19 cellular contexts compared by ENCODE assay signal in the genomic region with DNA sequence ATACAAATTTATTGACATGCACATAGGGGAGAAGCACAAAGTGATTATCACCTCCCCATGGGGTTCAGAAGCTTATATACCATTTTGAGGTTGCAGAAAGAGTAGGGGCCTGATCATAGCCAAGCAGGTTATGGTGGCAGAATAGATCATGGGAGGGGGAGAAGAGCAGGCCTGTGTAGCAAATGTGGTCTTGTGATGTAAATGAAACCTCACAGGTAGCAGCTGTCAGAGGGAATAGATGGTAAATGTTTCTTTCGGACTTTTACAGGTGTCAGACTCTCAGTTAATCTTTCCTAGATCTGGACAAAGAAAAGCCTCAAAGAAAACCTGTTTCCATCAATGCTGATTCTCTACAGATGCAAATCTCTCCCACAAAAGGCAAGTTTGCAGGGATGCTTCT.
"Had no signal": no experiment of that assay in that cellular context is flagged by ENCODE, and none has a peak within 500 bp of the region (broad histone marks: within the 10 kb centered on the region; RNA-seq: fewer than 3 reads in every experiment).

No MANE protein-coding gene starts in this region.

- H3K27me3 Mint-ChIP-seq: activated naive CD8-positive, alpha-beta T cell treated with anti-CD3 and anti-CD28 coated beads, Interleukin-2, amount 10 ng/mL, durations not matched to agents 7 days and 5 days; central memory CD8-positive, alpha-beta T cell; naive thymus-derived CD4-positive, alpha-beta T cell had no signal

- H3K27ac Mint-ChIP-seq: activated naive CD8-positive, alpha-beta T cell treated with anti-CD3 and anti-CD28 coated beads, Interleukin-2, amount 10 ng/mL, durations not matched to agents 7 days and 5 days; memory B cell had no signal

- H3K9me3 Mint-ChIP-seq: memory B cell had no signal

- ATAC-seq: left ventricle myocardium superior; mucosa of descending colon; naive thymus-derived CD4-positive, alpha-beta T cell; right lobe of liver had no signal

- DNase-seq: activated CD4-positive, CD25-positive, alpha-beta regulatory T cell treated with anti-CD3 and anti-CD28 coated beads, Interleukin-2, amount 50 U/mL, for 72 hours; activated naive CD4-positive, alpha-beta T cell; activated naive CD8-positive, alpha-beta T cell treated with anti-CD3 and anti-CD28 coated beads, Interleukin-2, amount 10 ng/mL, durations not matched to agents 7 days and 5 days; activated T-cell treated with anti-CD3 and anti-CD28 coated beads for 4 hours; brain microvascular endothelial cell; effector CD8-positive, alpha-beta T cell; esophagus squamous epithelium; hippocampal formation; left ventricle myocardium superior; mucosa of descending colon; naive thymus-derived CD4-positive, alpha-beta T cell; ovary; right lobe of liver; spleen; stimulated activated CD4-positive, alpha-beta T cell treated with anti-CD3 and anti-CD28 coated beads, Interleukin-1b, Interleukin-23, amount 100 ng/mL, for 48 hours; tibial artery; uterus had no signal

- H3K4me3 Mint-ChIP-seq: activated naive CD8-positive, alpha-beta T cell treated with anti-CD3 and anti-CD28 coated beads, Interleukin-2, amount 10 ng/mL, durations not matched to agents 7 days and 5 days; central memory CD8-positive, alpha-beta T cell; memory B cell; naive thymus-derived CD4-positive, alpha-beta T cell had no signal
